Comparison of ENCODE assay signal across 13 cellular contexts in genomic region chr10:44946201-44946600, GRCh38. TPM values are rescaled to one million over a fixed set of nuclear protein-coding genes. Genes with fewer than 3 reads are reported as not detected.
DNase-seq lines count a peak whose midpoint lies in the region; ATAC-seq and TF ChIP-seq lines count a peak whose summit lies in the region.
"Had no signal": no experiment of that assay in that cellular context is flagged by ENCODE, and none has a peak within 500 bp of the region (broad histone marks: within the 10 kb centered on the region; RNA-seq: fewer than 3 reads in every experiment).

No MANE protein-coding gene starts in this region.

- no peak overlapping the region for H3K27ac ChIP-seq in coronary artery
- H3K27ac ChIP-seq: C4-2B, hepatocyte had no signal

- peak; percentile 54 for ATAC-seq in GM19351 (IDR thresholded peaks at IDR 0.05; ENCODE audit: unreplicated experiment)
- ATAC-seq in HG03354 (IDR thresholded peaks at IDR 0.05; ENCODE audit: poor library complexity, severe bottlenecking, unreplicated experiment): peak; percentile 55

- H3K4me3 ChIP-seq in fibroblast of mammary gland (ENCODE audit: control insufficient read depth, low read depth, low read length): no peak overlapping the region
- no peak overlapping the region for H3K4me3 ChIP-seq in coronary artery
- H3K4me3 ChIP-seq: hepatocyte, skin epidermis, tibial nerve had no signal

- in situ Hi-C loops in ACHN (cut with HindIII; ENCODE audit: low pct_ligation_motif_present, low pct_unique_long_range_greater_than_20kb, low sequenced_read_pairs): no loop called here

- DNase-seq in ACHN (peak; percentile 42), fibroblast of mammary gland (ENCODE audit: low read depth) (peak; percentile 41), coronary artery (ENCODE audit: low spot score) (no peak), ureter (ENCODE audit: low spot score) (no peak), NCI-H2196 (lab: John Stamatoyannopoulos, UW; ENCODE audit: unreplicated experiment) (no peak)
- no peak for DNase-seq in activated effector memory CD4-positive, alpha-beta T cell treated with Interleukin-2 at 50 U/mL for 16 hours
- DNase-seq: NCI-H2227 treated with DMSO at 0.1 percent for 48 hours had no signal

- TF ChIP-seq CTCF in fibroblast of mammary gland (conservative IDR thresholded peaks at IDR 0.05; ENCODE audit: control insufficient read depth, insufficient read depth, low read depth, low read length) (no peak), coronary artery (IDR thresholded peaks at IDR 0.05) (no peak)

RNA-seq across cellular contexts. Expression of gene RASSF4, which starts 13.4 kb away (rescaled TPM):
- total RNA-seq in ureter: 22.7 TPM

RNA-seq across cellular contexts. Expression of gene DEPP1, which starts 32.4 kb away (rescaled TPM):
- 62.7 TPM for total RNA-seq in ureter

RNA-seq across cellular contexts. Expression of gene TMEM72, which starts 35.1 kb away (rescaled TPM):
- total RNA-seq in ureter: not detected

RNA-seq across cellular contexts. Expression of gene ZNF22, which starts 54.5 kb away (rescaled TPM):
- 21.2 TPM for total RNA-seq in ureter

Comparison
In these comparisons a context has a peak if more than half of its experiments do, and no peak if none do; other contexts are left out.
1. DNase-seq: peak in ACHN (single experiment) and fibroblast of mammary gland (single experiment); none in coronary artery (single experiment), activated effector memory CD4-positive, alpha-beta T cell treated with Interleukin-2 at 50 U/mL for 16 hours (single experiment), ureter (single experiment) and NCI-H2196 (single experiment).